Comparison of ENCODE assay signal across 8 cellular contexts in genomic region chr19:45406165-45406956, GRCh38. TPM values are rescaled to one million over a fixed set of nuclear protein-coding genes. Genes with fewer than 3 reads are reported as not detected.
DNase-seq lines count a peak whose midpoint lies in the region; ATAC-seq and TF ChIP-seq lines count a peak whose summit lies in the region.

A gene with protein sequence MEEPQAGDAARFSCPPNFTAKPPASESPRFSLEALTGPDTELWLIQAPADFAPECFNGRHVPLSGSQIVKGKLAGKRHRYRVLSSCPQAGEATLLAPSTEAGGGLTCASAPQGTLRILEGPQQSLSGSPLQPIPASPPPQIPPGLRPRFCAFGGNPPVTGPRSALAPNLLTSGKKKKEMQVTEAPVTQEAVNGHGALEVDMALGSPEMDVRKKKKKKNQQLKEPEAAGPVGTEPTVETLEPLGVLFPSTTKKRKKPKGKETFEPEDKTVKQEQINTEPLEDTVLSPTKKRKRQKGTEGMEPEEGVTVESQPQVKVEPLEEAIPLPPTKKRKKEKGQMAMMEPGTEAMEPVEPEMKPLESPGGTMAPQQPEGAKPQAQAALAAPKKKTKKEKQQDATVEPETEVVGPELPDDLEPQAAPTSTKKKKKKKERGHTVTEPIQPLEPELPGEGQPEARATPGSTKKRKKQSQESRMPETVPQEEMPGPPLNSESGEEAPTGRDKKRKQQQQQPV (plus strand): TSS chr19:45406644. CDS start chr19:45406697, 53 bp downstream.

- peak within 1 kb of the TSS; percentile 98 for H3K4me3 Mint-ChIP-seq in activated naive CD8-positive, alpha-beta T cell

- peaks cover 3% of the 10 kb centered on the region for H3K36me3 Mint-ChIP-seq in activated naive CD8-positive, alpha-beta T cell

- H3K4me1 Mint-ChIP-seq in activated naive CD8-positive, alpha-beta T cell (ENCODE audit: low read depth): peaks cover 33% of the 10 kb centered on the region

- peak within 1 kb of the TSS; percentile 58 for H2AFZ ChIP-seq in osteoblast (ENCODE audit: low read length)

- no peaks in the 10 kb centered on the region for H3K9me3 Mint-ChIP-seq in activated naive CD8-positive, alpha-beta T cell (ENCODE audit: low read depth)

- H3K4me3 ChIP-seq in GM08714 (ENCODE audit: low read length): peak within 1 kb of the TSS; percentile 91
- H3K4me3 ChIP-seq in osteoblast (ENCODE audit: insufficient read depth, low read length): peak within 1 kb of the TSS; percentile 88
- peak within 1 kb of the TSS; percentile 88 for H3K4me3 ChIP-seq in thoracic aorta

- H3K4me1 ChIP-seq in osteoblast (ENCODE audit: insufficient read depth, low read length): peaks cover 24% of the 10 kb centered on the region
- H3K4me1 ChIP-seq in thoracic aorta (ENCODE audit: control insufficient read depth in 1 of 2, low read depth in 2 of 2): peaks cover 12 to 42% of the 10 kb centered on the region in 2 donors

- H3K27ac Mint-ChIP-seq in activated naive CD8-positive, alpha-beta T cell: peak within 1 kb of the TSS; percentile 96

- peaks cover 16% of the 10 kb centered on the region for H3K79me2 ChIP-seq in osteoblast (ENCODE audit: insufficient read depth, low read length)

- no peaks in the 10 kb centered on the region for H3K27me3 ChIP-seq in osteoblast (ENCODE audit: insufficient read depth, low read length)
- no peaks in the 10 kb centered on the region for H3K27me3 ChIP-seq in thoracic aorta (replicated peaks; ENCODE audit: insufficient read depth)

- H3K4me2 ChIP-seq in osteoblast (ENCODE audit: insufficient read depth, low read length): peak within 1 kb of the TSS; percentile 83

- H3K27ac ChIP-seq in osteoblast (ENCODE audit: low read depth, low read length) (peak within 1 kb of the TSS; percentile 98), thoracic aorta (peak within 1 kb of the TSS; percentile 97)

- peaks cover 10% of the 10 kb centered on the region for H3K27me3 Mint-ChIP-seq in activated naive CD8-positive, alpha-beta T cell

- peaks cover 16% of the 10 kb centered on the region for H3K36me3 ChIP-seq in osteoblast (ENCODE audit: insufficient read depth, low read length)
- no peaks in the 10 kb centered on the region for H3K36me3 ChIP-seq in thoracic aorta

- H3K9me3 ChIP-seq in osteoblast (ENCODE audit: low read depth, low read length) (no peaks in the 10 kb centered on the region), thoracic aorta (no peaks in the 10 kb centered on the region)

- DNase-seq in NCI-H1092 treated with DMSO at 0.1 percent for 48 hours (lab: John Stamatoyannopoulos, UW) (peak; percentile 82), SKM-1 (lab: John Stamatoyannopoulos, UW; ENCODE audit: unreplicated experiment) (peak; percentile 18), glomerular visceral epithelial cell (ENCODE audit: extremely low spot score) (peak; percentile 79), osteoblast (ENCODE audit: insufficient read length, low spot score, missing footprints) (peak; percentile 97), thoracic aorta (ENCODE audit: low spot score) (no peak)

- no peaks in the 10 kb centered on the region for H4K20me1 ChIP-seq in osteoblast (ENCODE audit: insufficient read depth, low read length)

- peak; percentile 78 for ATAC-seq in HG02571 (IDR thresholded peaks at IDR 0.05; ENCODE audit: unreplicated experiment)
- ATAC-seq in thoracic aorta (ENCODE audit: insufficient number of reproducible peaks, low FRiP score, low read depth): peak; percentile 54

- TF ChIP-seq CTCF in osteoblast (IDR thresholded peaks at IDR 0.05; ENCODE audit: extremely low read depth, low read depth, low read length) (no peak), thoracic aorta (IDR thresholded peaks at IDR 0.05) (no peak)

RNA-seq across cellular contexts. Expression of the gene that starts here (rescaled TPM):
- total RNA-seq in osteoblast: 10.5 and 10.6 TPM in 2 replicates
- 1 to 10 TPM; 2.2 to 9.9 TPM for total RNA-seq in thoracic aorta
